Comparison of ENCODE assay signal across 1 cellular context in genomic region chr7:157603005-157603404, GRCh38.
TF ChIP-seq lines count a peak whose summit lies in the region.

No MANE protein-coding gene starts in this region.

TF ChIP-seq in HepG2, 621 proteins besides CTCF, POLR2A, EP300 and RAD21 (continued from another document):
- TF ChIP-seq, protein P1, sequence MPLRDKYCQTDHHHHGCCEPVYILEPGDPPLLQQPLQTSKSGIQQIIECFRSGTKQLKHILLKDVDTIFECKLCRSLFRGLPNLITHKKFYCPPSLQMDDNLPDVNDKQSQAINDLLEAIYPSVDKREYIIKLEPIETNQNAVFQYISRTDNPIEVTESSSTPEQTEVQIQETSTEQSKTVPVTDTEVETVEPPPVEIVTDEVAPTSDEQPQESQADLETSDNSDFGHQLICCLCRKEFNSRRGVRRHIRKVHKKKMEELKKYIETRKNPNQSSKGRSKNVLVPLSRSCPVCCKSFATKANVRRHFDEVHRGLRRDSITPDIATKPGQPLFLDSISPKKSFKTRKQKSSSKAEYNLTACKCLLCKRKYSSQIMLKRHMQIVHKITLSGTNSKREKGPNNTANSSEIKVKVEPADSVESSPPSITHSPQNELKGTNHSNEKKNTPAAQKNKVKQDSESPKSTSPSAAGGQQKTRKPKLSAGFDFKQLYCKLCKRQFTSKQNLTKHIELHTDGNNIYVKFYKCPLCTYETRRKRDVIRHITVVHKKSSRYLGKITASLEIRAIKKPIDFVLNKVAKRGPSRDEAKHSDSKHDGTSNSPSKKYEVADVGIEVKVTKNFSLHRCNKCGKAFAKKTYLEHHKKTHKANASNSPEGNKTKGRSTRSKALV (CRISPR knock-in tag; IDR thresholded peaks at IDR 0.05): no peak
TF ChIP-seq in HepG2: peak in this region for 0.
